9 cellular contexts compared by ENCODE assay signal in genomic region chr6:41723178-41723935, GRCh38. TPM values are rescaled to one million over a fixed set of nuclear protein-coding genes. Genes with fewer than 3 reads are reported as not detected.
A peak's percentile ranks its signal among the peaks of the same experiment; 100 is the strongest.
DNase-seq lines count a peak whose midpoint lies in the region; ATAC-seq and TF ChIP-seq lines count a peak whose summit lies in the region.
"Had no signal": no experiment of that assay in that cellular context is flagged by ENCODE, and none has a peak within 500 bp of the region (broad histone marks: within the 10 kb centered on the region; RNA-seq: fewer than 3 reads in every experiment).

No MANE protein-coding gene starts in this region.

- no peak overlapping the region for H3K4me3 ChIP-seq in choroid plexus epithelial cell (ENCODE audit: low read depth, low read length)
- peak overlapping the region; percentile 32 for H3K4me3 ChIP-seq in lower lobe of right lung
- H3K4me3 ChIP-seq in urinary bladder (ENCODE audit: low read depth, low read length), result no peak overlapping the region

- no peaks in the 10 kb centered on the region for H3K9me3 ChIP-seq in lower lobe of right lung

- peak; percentile 37 for DNase-seq in NCI-H2107 (lab: John Stamatoyannopoulos, UW)
- no peak for DNase-seq in NCI-H2107 treated with DMSO at 0.1 percent for 48 hours (lab: John Stamatoyannopoulos, UW; ENCODE audit: unreplicated experiment)
- DNase-seq in NOMO-1 (lab: John Stamatoyannopoulos, UW; ENCODE audit: unreplicated experiment in 2 of 2), result peak; percentile 93 to 94
- peak; percentile 95 for DNase-seq in choroid plexus epithelial cell (ENCODE audit: low read depth)
- peak; percentile 93 for DNase-seq in lower lobe of right lung
- no peak for DNase-seq in NCI-H187 (lab: John Stamatoyannopoulos, UW)

- H3K27me3 ChIP-seq in lower lobe of right lung (ENCODE audit: low read depth), result no peaks in the 10 kb centered on the region

- WGBS in urinary bladder, result 58% methylated on average over 23 of the region's 23 CpGs

- TF ChIP-seq CTCF in choroid plexus epithelial cell (conservative IDR thresholded peaks at IDR 0.05; ENCODE audit: low read depth, low read length), result no peak
- TF ChIP-seq CTCF in lower lobe of right lung (IDR thresholded peaks at IDR 0.05), result no peak

- intact Hi-C loops in lower lobe of right lung (cut with DNase I), result no loop called here

- H3K27ac ChIP-seq in lower lobe of right lung (peak overlapping the region; percentile 80), urinary bladder (ENCODE audit: low read depth) (peak overlapping the region; percentile 64)
- H3K27ac ChIP-seq: 22Rv1 had no signal

- ATAC-seq in HG02938 (IDR thresholded peaks at IDR 0.05; ENCODE audit: unreplicated experiment) (peak; percentile 68), lower lobe of right lung (peak; percentile 93 to 94)

- H3K4me1 ChIP-seq in lower lobe of right lung (peaks cover 55% of the 10 kb centered on the region), urinary bladder (ENCODE audit: insufficient read depth) (no peaks in the 10 kb centered on the region)

- H3K36me3 ChIP-seq in lower lobe of right lung (no peaks in the 10 kb centered on the region), urinary bladder (ENCODE audit: insufficient read depth) (no peaks in the 10 kb centered on the region)

RNA-seq across cellular contexts. Expression of gene TFEB, which starts 12.1 kb away (rescaled TPM):
- total RNA-seq in lower lobe of right lung, result 36.5 TPM
- 4.3 TPM for total RNA-seq in urinary bladder
- polyA plus RNA-seq in urinary bladder, result 25.4 TPM

RNA-seq across cellular contexts. Expression of gene PGC, which starts 23.8 kb away (rescaled TPM):
- 947 TPM for total RNA-seq in lower lobe of right lung
- total RNA-seq in urinary bladder, result not detected
- not detected for polyA plus RNA-seq in urinary bladder

RNA-seq across cellular contexts. Expression of gene FRS3, which starts 56.3 kb away (rescaled TPM):
- total RNA-seq in lower lobe of right lung (5.9 TPM), urinary bladder (1.9 TPM)
- 7.4 TPM for polyA plus RNA-seq in urinary bladder

RNA-seq across cellular contexts. Expression of gene PRICKLE4, which starts 57.2 kb away (rescaled TPM):
- total RNA-seq in lower lobe of right lung, result 12.1 TPM
- 3.1 TPM for total RNA-seq in urinary bladder
- polyA plus RNA-seq in urinary bladder, result 3.7 TPM

Comparison
In these comparisons a context has a peak if more than half of its experiments do, and no peak if none do; other contexts are left out.
1. DNase-seq: peak in NCI-H2107 (single experiment), NOMO-1 (2 of 2), choroid plexus epithelial cell (single experiment) and lower lobe of right lung (single experiment); none in NCI-H2107 treated with DMSO at 0.1 percent for 48 hours (single experiment) and NCI-H187 (0 of 2).
2. RNA of gene PGC, which starts 23.8 kb away (total RNA-seq): 947 TPM in lower lobe of right lung (single experiment); not detected in urinary bladder (single experiment); every median in the first group is over 100 times any median in the second.